ENCODE assay signal across 25 cellular contexts in genomic region chr6:45195137-45195536, GRCh38.
"Had no signal": no experiment of that assay in that cellular context is flagged by ENCODE, and none has a peak within 500 bp of the region (broad histone marks: within the 10 kb centered on the region; RNA-seq: fewer than 3 reads in every experiment).

No MANE protein-coding gene starts in this region.

- H3K4me1 ChIP-seq: lower lobe of right lung, prostate gland, uterus had no signal

- H3K36me3 ChIP-seq: lower lobe of right lung, pancreas, prostate gland, tibial nerve had no signal

- H3K9me3 Mint-ChIP-seq: nephron; stimulated activated naive B cell treated with anti-CD40 and anti-IgM and Interleukin-4, amounts not matched to agents 10 μg/mL and 1 μg/mL and 100 μg/mL, for 72 hours; type B pancreatic cell had no signal

- H3K27ac ChIP-seq: lower lobe of right lung, pancreas, prostate gland, skin epidermis, tibial nerve, uterus had no signal

- H3K27me3 ChIP-seq: pancreas, tibial nerve, uterus had no signal

- DNase-seq: islet precursor cell; left ventricle myocardium superior; lower lobe of right lung; mammary epithelial cell; mesenchymal stem cell; naive thymus-derived CD8-positive, alpha-beta T cell; nucleus accumbens; pancreas; posterior cingulate gyrus; retina; right cardiac atrium; stimulated activated CD4-positive, alpha-beta T cell treated with anti-CD3 and anti-CD28 coated beads, Interleukin-12 subunit alpha, Interleukin-12 subunit beta, amount 100 ng/mL, for 4 hours; stimulated activated CD4-positive, alpha-beta T cell treated with anti-CD3 and anti-CD28 coated beads, Interleukin-15, amount 100 ng/mL, for 24 hours; stimulated activated CD4-positive, alpha-beta T cell treated with anti-CD3 and anti-CD28 coated beads, Interleukin-2, amount 100 ng/mL, for 24 hours; stimulated activated CD4-positive, alpha-beta T cell treated with anti-CD3 and anti-CD28 coated beads, Interleukin-4, amount 100 ng/mL, for 1 hour; stimulated activated naive B cell treated with anti-CD40 and anti-IgM and Interleukin-4, amounts not matched to agents 10 μg/mL and 1 μg/mL and 100 μg/mL, for 72 hours; substantia nigra; uterus had no signal

- H3K4me3 ChIP-seq: lower lobe of right lung, pancreas, prostate gland, skin epidermis, tibial nerve, uterus had no signal

- H3K36me3 Mint-ChIP-seq: stimulated activated naive B cell treated with anti-CD40 and anti-IgM and Interleukin-4, amounts not matched to agents 10 μg/mL and 1 μg/mL and 100 μg/mL, for 72 hours; type B pancreatic cell had no signal

- H3K9me3 ChIP-seq: lower lobe of right lung, pancreas, prostate gland, tibial nerve, uterus had no signal

- H3K27ac Mint-ChIP-seq: nephron; stimulated activated naive B cell treated with anti-CD40 and anti-IgM and Interleukin-4, amounts not matched to agents 10 μg/mL and 1 μg/mL and 100 μg/mL, for 72 hours; stimulated activated naive CD8-positive, alpha-beta T cell treated with anti-CD3 and anti-CD28 coated beads, Interleukin-15, Interleukin-2, amounts not matched to agents 100 ng/mL and 50 ng/mL, for 24 hours; type B pancreatic cell had no signal

- ATAC-seq: left ventricle myocardium superior; lower lobe of right lung; naive thymus-derived CD8-positive, alpha-beta T cell; pancreas; right cardiac atrium; sciatic nerve; stimulated activated naive B cell treated with anti-CD40 and anti-IgM and Interleukin-4, amounts not matched to agents 10 μg/mL and 1 μg/mL and 100 μg/mL, for 72 hours had no signal
